Comparison of ENCODE assay signal across 10 cellular contexts in genomic region chr13:97600438-97601080, GRCh38.
DNase-seq lines count a peak whose midpoint lies in the region; ATAC-seq and TF ChIP-seq lines count a peak whose summit lies in the region.
"Had no signal": no experiment of that assay in that cellular context is flagged by ENCODE, and none has a peak within 500 bp of the region (broad histone marks: within the 10 kb centered on the region; RNA-seq: fewer than 3 reads in every experiment).

No MANE protein-coding gene starts in this region.

- ATAC-seq in HG02571 (IDR thresholded peaks at IDR 0.05; ENCODE audit: unreplicated experiment) (no peak), HG03571 (IDR thresholded peaks at IDR 0.05; ENCODE audit: unreplicated experiment) (no peak)

- POLR2A ChIA-PET in RWPE1 (lab: Yijun Ruan, JAX; ENCODE audit: low non-redundant PET): no interaction called here

- no peak overlapping the region for H3K27ac ChIP-seq in RWPE1
- H3K27ac ChIP-seq: dorsolateral prefrontal cortex had no signal

- DNase-seq in ACHN (peak; percentile 31), HS-5 (ENCODE audit: low read depth) (peak; percentile 39), RWPE1 (ENCODE audit: low spot score) (peak; percentile 53), foreskin fibroblast (peak; percentile 26 to 61)
- no peak for DNase-seq in activated CD4-positive, CD25-positive, alpha-beta regulatory T cell (lab: John Stamatoyannopoulos, UW)
- DNase-seq in activated effector memory CD4-positive, alpha-beta T cell treated with anti-CD3 and anti-CD28 coated beads, Interleukin-2, amount 50 U/mL, for 16 hours: no peak
- DNase-seq: dorsolateral prefrontal cortex, retina had no signal

- CTCF ChIA-PET in RWPE1 (lab: Yijun Ruan, JAX): interaction anchor here (0.8 kb wide), 1 partner anchor 202 kb away, joined by 4 read pairs; no protein-coding TSS in a partner anchor

- no peak for TF ChIP-seq CTCF in RWPE1 (conservative IDR thresholded peaks at IDR 0.05; ENCODE audit: low read depth)
- no peak for TF ChIP-seq CTCF in foreskin fibroblast (IDR thresholded peaks at IDR 0.05; ENCODE audit: low read depth, low read length)

- H3K4me3 ChIP-seq in foreskin fibroblast (ENCODE audit: low read depth in 1 of 2, low read length in 2 of 2): no peak overlapping the region
- H3K4me3 ChIP-seq: dorsolateral prefrontal cortex had no signal

- in situ Hi-C loops in ACHN (cut with HindIII; ENCODE audit: low pct_ligation_motif_present, low pct_unique_long_range_greater_than_20kb, low sequenced_read_pairs): no loop called here

Comparison
In these comparisons a context has a peak if more than half of its experiments do, and no peak if none do; other contexts are left out.
1. DNase-seq: peak in ACHN (single experiment), HS-5 (single experiment), RWPE1 (single experiment) and foreskin fibroblast (2 of 2); none in activated CD4-positive, CD25-positive, alpha-beta regulatory T cell (0 of 4) and activated effector memory CD4-positive, alpha-beta T cell treated with anti-CD3 and anti-CD28 coated beads, Interleukin-2, amount 50 U/mL, for 16 hours (single experiment).